ENCODE assay signal across 17 cellular contexts in the genomic region with DNA sequence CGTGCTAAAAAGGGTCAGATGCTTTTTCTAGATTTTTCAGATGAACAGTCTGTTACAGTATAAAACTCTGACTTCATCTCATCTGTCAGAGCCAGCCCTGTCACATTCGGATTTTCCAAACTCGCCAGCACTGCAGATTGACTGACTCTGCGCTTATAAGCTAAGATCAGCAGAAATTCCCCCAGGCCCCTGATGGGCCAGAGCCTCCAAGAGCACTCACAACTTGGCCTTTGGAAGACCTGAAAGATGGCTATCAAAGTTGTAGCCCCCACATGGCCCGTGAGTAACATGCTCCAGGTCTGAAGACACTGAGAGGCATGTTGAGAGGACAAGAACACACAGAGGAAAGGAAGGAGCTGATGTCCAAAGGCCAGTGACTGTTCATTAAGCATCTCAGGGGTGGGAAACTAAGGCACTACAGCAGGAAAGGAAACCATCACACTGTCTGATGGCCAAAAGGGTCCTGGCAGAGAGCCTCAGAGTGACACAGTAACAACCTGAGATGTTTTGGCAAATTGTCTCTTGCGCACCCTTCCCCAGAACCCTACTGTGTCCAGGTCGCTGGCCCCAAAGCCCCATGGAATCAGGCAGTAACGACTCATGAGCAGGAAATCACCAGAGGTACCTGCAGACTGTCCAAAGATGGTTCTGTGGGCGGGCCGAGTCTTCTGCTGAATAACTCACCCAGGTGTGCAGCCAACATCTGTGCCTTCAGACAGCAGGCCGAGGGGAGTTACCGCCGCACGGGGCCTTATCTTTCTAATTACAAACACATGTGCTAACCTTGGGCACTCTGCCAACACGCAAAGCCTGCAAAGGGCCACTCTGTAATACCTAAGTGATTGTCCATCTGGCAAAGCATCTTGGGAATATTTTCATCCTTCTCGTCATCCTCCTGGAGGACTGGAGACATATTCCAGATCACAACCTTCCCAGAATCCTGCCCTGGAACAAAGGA. TPM values are rescaled to one million over a fixed set of nuclear protein-coding genes. Genes with fewer than 3 reads are reported as not detected.
DNase-seq lines count a peak whose midpoint lies in the region; ATAC-seq and TF ChIP-seq lines count a peak whose summit lies in the region.
"Had no signal": no experiment of that assay in that cellular context is flagged by ENCODE, and none has a peak within 500 bp of the region (broad histone marks: within the 10 kb centered on the region; RNA-seq: fewer than 3 reads in every experiment).

No MANE protein-coding gene starts in this region.

- H3K4me1 Mint-ChIP-seq in endothelial cell (ENCODE audit: unreplicated experiment) (no peaks in the 10 kb centered on the region), nephron progenitor cell (peaks cover 3% of the 10 kb centered on the region)
- H3K4me1 Mint-ChIP-seq in activated T-helper 2 cell treated with anti-CD3 and anti-CD28 coated beads, Interferon-gamma antibody, Interleukin-2, Interleukin-4, amounts not matched to agents 10 μg/mL and 5 μg/mL and 100 μg/mL, durations not matched to agents 14 hours and 24 hours and 36 hours (ENCODE audit: low read depth) = peaks cover 4% of the 10 kb centered on the region
- H3K4me1 Mint-ChIP-seq in activated CD8-positive, alpha-beta T cell treated with anti-CD3 and anti-CD28 coated beads for 36 hours (ENCODE audit: low read depth) = peaks cover 5% of the 10 kb centered on the region

- CTCF ChIA-PET in activated CD8-positive, alpha-beta T cell treated with anti-CD3 and anti-CD28 coated beads for 36 hours (lab: Charles Lee) = interaction anchor here (1.0 kb wide), 1 partner anchor 264 kb away, joined by 3 read pairs; a partner anchor contains a TSS

- no peak for ATAC-seq in HG02759 (IDR thresholded peaks at IDR 0.05; ENCODE audit: unreplicated experiment)
- ATAC-seq in activated CD8-positive, alpha-beta T cell treated with anti-CD3 and anti-CD28 coated beads for 36 hours = no peak
- ATAC-seq: T-cell had no signal

- H3K36me3 Mint-ChIP-seq in endothelial cell (ENCODE audit: low read depth, unreplicated experiment) = peaks cover 14% of the 10 kb centered on the region
- H3K36me3 Mint-ChIP-seq in nephron progenitor cell (ENCODE audit: low read depth) = peaks cover 58% of the 10 kb centered on the region
- peaks cover 53% of the 10 kb centered on the region for H3K36me3 Mint-ChIP-seq in activated T-helper 2 cell treated with anti-CD3 and anti-CD28 coated beads, Interferon-gamma antibody, Interleukin-2, Interleukin-4, amounts not matched to agents 10 μg/mL and 5 μg/mL and 100 μg/mL, durations not matched to agents 14 hours and 24 hours and 36 hours (ENCODE audit: low read depth)
- H3K36me3 Mint-ChIP-seq in activated CD8-positive, alpha-beta T cell treated with anti-CD3 and anti-CD28 coated beads for 36 hours (ENCODE audit: low read depth) = peaks cover 37% of the 10 kb centered on the region

- H3K27ac Mint-ChIP-seq in endothelial cell (ENCODE audit: unreplicated experiment) = no peak overlapping the region
- peak overlapping the region; percentile 79 for H3K27ac Mint-ChIP-seq in nephron progenitor cell
- no peak overlapping the region for H3K27ac Mint-ChIP-seq in activated T-helper 2 cell treated with anti-CD3 and anti-CD28 coated beads, Interferon-gamma antibody, Interleukin-2, Interleukin-4, amounts not matched to agents 10 μg/mL and 5 μg/mL and 100 μg/mL, durations not matched to agents 14 hours and 24 hours and 36 hours
- H3K27ac Mint-ChIP-seq in activated CD8-positive, alpha-beta T cell treated with anti-CD3 and anti-CD28 coated beads for 36 hours = no peak overlapping the region
- H3K27ac Mint-ChIP-seq: dendritic cell treated with granulocyte-macrophage colony-stimulating factor and Interleukin-4, amounts not matched to agents 40 ng/mL and 50 ng/mL, for 4 days; T-cell had no signal

- H3K4me3 Mint-ChIP-seq in endothelial cell (ENCODE audit: unreplicated experiment) (peak overlapping the region; percentile 56), nephron progenitor cell (no peak overlapping the region)
- H3K4me3 Mint-ChIP-seq in activated T-helper 2 cell treated with anti-CD3 and anti-CD28 coated beads, Interferon-gamma antibody, Interleukin-2, Interleukin-4, amounts not matched to agents 10 μg/mL and 5 μg/mL and 100 μg/mL, durations not matched to agents 14 hours and 24 hours and 36 hours (ENCODE audit: low read depth) = no peak overlapping the region
- H3K4me3 Mint-ChIP-seq in activated CD8-positive, alpha-beta T cell treated with anti-CD3 and anti-CD28 coated beads for 36 hours = no peak overlapping the region
- H3K4me3 Mint-ChIP-seq: dendritic cell treated with granulocyte-macrophage colony-stimulating factor and Interleukin-4, amounts not matched to agents 40 ng/mL and 50 ng/mL, for 4 days; T-cell had no signal

- H3K27me3 Mint-ChIP-seq in endothelial cell (ENCODE audit: unreplicated experiment) (no peaks in the 10 kb centered on the region), nephron progenitor cell (ENCODE audit: low read depth, poor library complexity) (no peaks in the 10 kb centered on the region)
- H3K27me3 Mint-ChIP-seq in activated T-helper 2 cell treated with anti-CD3 and anti-CD28 coated beads, Interferon-gamma antibody, Interleukin-2, Interleukin-4, amounts not matched to agents 10 μg/mL and 5 μg/mL and 100 μg/mL, durations not matched to agents 14 hours and 24 hours and 36 hours (ENCODE audit: low read depth) = no peaks in the 10 kb centered on the region
- H3K27me3 Mint-ChIP-seq in activated CD8-positive, alpha-beta T cell treated with anti-CD3 and anti-CD28 coated beads for 36 hours = no peaks in the 10 kb centered on the region
- H3K27me3 Mint-ChIP-seq: dendritic cell treated with granulocyte-macrophage colony-stimulating factor and Interleukin-4, amounts not matched to agents 40 ng/mL and 50 ng/mL, for 4 days; T-cell had no signal

- H3K9me3 Mint-ChIP-seq in endothelial cell (ENCODE audit: unreplicated experiment) (no peaks in the 10 kb centered on the region), nephron progenitor cell (no peaks in the 10 kb centered on the region)
- no peaks in the 10 kb centered on the region for H3K9me3 Mint-ChIP-seq in activated T-helper 2 cell treated with anti-CD3 and anti-CD28 coated beads, Interferon-gamma antibody, Interleukin-2, Interleukin-4, amounts not matched to agents 10 μg/mL and 5 μg/mL and 100 μg/mL, durations not matched to agents 14 hours and 24 hours and 36 hours
- no peaks in the 10 kb centered on the region for H3K9me3 Mint-ChIP-seq in activated CD8-positive, alpha-beta T cell treated with anti-CD3 and anti-CD28 coated beads for 36 hours
- H3K9me3 Mint-ChIP-seq: dendritic cell treated with granulocyte-macrophage colony-stimulating factor and Interleukin-4, amounts not matched to agents 40 ng/mL and 50 ng/mL, for 4 days; T-cell had no signal

- POLR2A ChIA-PET in activated CD8-positive, alpha-beta T cell treated with anti-CD3 and anti-CD28 coated beads for 36 hours (lab: Charles Lee) = no interaction called here

- no peak for TF ChIP-seq CTCF in endothelial cell (IDR thresholded peaks at IDR 0.05; ENCODE audit: unreplicated experiment)
- no peak for TF ChIP-seq CTCF in nephron progenitor cell (IDR thresholded peaks at IDR 0.05)
- TF ChIP-seq CTCF in activated CD8-positive, alpha-beta T cell treated with anti-CD3 and anti-CD28 coated beads for 36 hours (IDR thresholded peaks at IDR 0.05) = no peak

- intact Hi-C loops in activated T-helper 2 cell treated with anti-CD3 and anti-CD28 coated beads, Interferon-gamma antibody, Interleukin-2, Interleukin-4, amounts not matched to agents 10 μg/mL and 5 μg/mL and 100 μg/mL, durations not matched to agents 14 hours and 24 hours and 36 hours (cut with micrococcal nuclease) = no loop called here
- intact Hi-C loops in activated CD8-positive, alpha-beta T cell treated with anti-CD3 and anti-CD28 coated beads for 36 hours (cut with micrococcal nuclease) = no loop called here

- DNase-seq in EH (ENCODE audit: low read depth) (peak; percentile 23), NCI-H524 (lab: John Stamatoyannopoulos, UW) (peak; percentile 77 to 94), endothelial cell (ENCODE audit: low spot score) (no peak), nephron progenitor cell (no peak), NCI-H1092 (lab: John Stamatoyannopoulos, UW) (no peak)
- DNase-seq in activated T-helper 2 cell treated with anti-CD3 and anti-CD28 coated beads, Interferon-gamma antibody, Interleukin-2, Interleukin-4, amounts not matched to agents 10 μg/mL and 5 μg/mL and 100 μg/mL, durations not matched to agents 14 hours and 24 hours and 36 hours (ENCODE audit: low spot score) = no peak
- no peak for DNase-seq in activated CD8-positive, alpha-beta T cell treated with anti-CD3 and anti-CD28 coated beads for 36 hours
- DNase-seq: activated CD8-positive, alpha-beta memory T cell treated with anti-CD3 and anti-CD28 coated beads for 24 hours; activated effector memory CD4-positive, alpha-beta T cell treated with Interleukin-2 at 50 U/mL for 16 hours; esophagus squamous epithelium; hippocampal formation; Kasumi-1; NCI-H1694 treated with DMSO at 0.1 percent for 48 hours; NCI-H526 treated with DMSO at 0.1 percent for 48 hours; T-cell had no signal

RNA-seq across cellular contexts. Expression of a gene that starts 23.6 kb away (rescaled TPM):
- total RNA-seq in endothelial cell (ENCODE audit: unreplicated experiment) = 36.0 TPM
- 36.0 and 36.1 TPM in 2 replicates for total RNA-seq in activated T-helper 2 cell treated with anti-CD3 and anti-CD28 coated beads, Interferon-gamma antibody, Interleukin-2, Interleukin-4, amounts not matched to agents 10 μg/mL and 5 μg/mL and 100 μg/mL, durations not matched to agents 14 hours and 24 hours and 36 hours
- total RNA-seq in activated CD8-positive, alpha-beta T cell treated with anti-CD3 and anti-CD28 coated beads for 36 hours = 10 to 100 TPM; 29.7 to 30.5 TPM

RNA-seq across cellular contexts. Expression of a gene that starts 24.4 kb away (rescaled TPM):
- total RNA-seq in endothelial cell (ENCODE audit: unreplicated experiment) = 19.9 TPM
- 32.2 and 34.8 TPM in 2 replicates for total RNA-seq in activated T-helper 2 cell treated with anti-CD3 and anti-CD28 coated beads, Interferon-gamma antibody, Interleukin-2, Interleukin-4, amounts not matched to agents 10 μg/mL and 5 μg/mL and 100 μg/mL, durations not matched to agents 14 hours and 24 hours and 36 hours
- 10 to 100 TPM; 39.8 to 40.9 TPM for total RNA-seq in activated CD8-positive, alpha-beta T cell treated with anti-CD3 and anti-CD28 coated beads for 36 hours

RNA-seq across cellular contexts. Expression of a gene that starts 39.6 kb away (rescaled TPM):
- 26.6 TPM for total RNA-seq in endothelial cell (ENCODE audit: unreplicated experiment)
- total RNA-seq in activated T-helper 2 cell treated with anti-CD3 and anti-CD28 coated beads, Interferon-gamma antibody, Interleukin-2, Interleukin-4, amounts not matched to agents 10 μg/mL and 5 μg/mL and 100 μg/mL, durations not matched to agents 14 hours and 24 hours and 36 hours = 26.2 and 26.9 TPM in 2 replicates
- total RNA-seq in activated CD8-positive, alpha-beta T cell treated with anti-CD3 and anti-CD28 coated beads for 36 hours = 10 to 100 TPM; 26.9 to 29.8 TPM

Comparison
In these comparisons a context has a peak if more than half of its experiments do, and no peak if none do; other contexts are left out.
1. DNase-seq: peak in EH (single experiment) and NCI-H524 (2 of 2); none in endothelial cell (single experiment), nephron progenitor cell (single experiment), NCI-H1092 (single experiment), activated T-helper 2 cell treated with anti-CD3 and anti-CD28 coated beads, Interferon-gamma antibody, Interleukin-2, Interleukin-4, amounts not matched to agents 10 μg/mL and 5 μg/mL and 100 μg/mL, durations not matched to agents 14 hours and 24 hours and 36 hours (single experiment) and activated CD8-positive, alpha-beta T cell treated with anti-CD3 and anti-CD28 coated beads for 36 hours (single experiment).